ENCODE assay signal across 15 cellular contexts in genomic region chr10:106746888-106747287, GRCh38.
DNase-seq lines count a peak whose midpoint lies in the region; ATAC-seq and TF ChIP-seq lines count a peak whose summit lies in the region.
"Had no signal": no experiment of that assay in that cellular context is flagged by ENCODE, and none has a peak within 500 bp of the region (broad histone marks: within the 10 kb centered on the region; RNA-seq: fewer than 3 reads in every experiment).

No MANE protein-coding gene starts in this region.

- no peak for ATAC-seq in SK-N-SH treated with all-trans-retinoic acid at 6 μM for 48 hours
- no peak for ATAC-seq in HG02870 (IDR thresholded peaks at IDR 0.05; ENCODE audit: unreplicated experiment)
- ATAC-seq: CD8-positive, alpha-beta T cell had no signal

- intact Hi-C loops in cardiac septum (cut with DNase I), result no loop called here

- DNase-seq in NCI-H82 (lab: John Stamatoyannopoulos, UW), result peak; percentile 70
- peak; percentile 31 for DNase-seq in SK-N-DZ (ENCODE audit: low spot score)
- no peak for DNase-seq in cardiac septum (ENCODE audit: low spot score)
- DNase-seq in GOT3 (lab: John Stamatoyannopoulos, UW), result no peak
- DNase-seq in activated effector memory CD4-positive, alpha-beta T cell treated with anti-CD3 and anti-CD28 coated beads, Interleukin-2, amount 50 U/mL, for 16 hours, result no peak
- DNase-seq: 8988T; ACHN; Caco-2; Calu3; CD4-positive, alpha-beta T cell; CD8-positive, alpha-beta T cell; DMS79 treated with DMSO at 0.1 percent for 48 hours; GF-D8 had no signal

TF ChIP-seq in SK-N-SH treated with all-trans-retinoic acid at 6 μM for 48 hours, 23 proteins besides CTCF, POLR2A, EP300 and RAD21:
- no peak for TF ChIP-seq BACH2 (CRISPR knock-in tag; IDR thresholded peaks at IDR 0.05; ENCODE audit: borderline replicate concordance)
- TF ChIP-seq TCF4 (CRISPR knock-in tag; IDR thresholded peaks at IDR 0.05; ENCODE audit: borderline replicate concordance), result 0 out of 2 replicates have a peak, but pooled peaks have one; percentile 18

Comparison
In these comparisons a context has a peak if more than half of its experiments do, and no peak if none do; other contexts are left out.
1. DNase-seq: peak in NCI-H82 (single experiment) and SK-N-DZ (single experiment); none in cardiac septum (single experiment), GOT3 (single experiment) and activated effector memory CD4-positive, alpha-beta T cell treated with anti-CD3 and anti-CD28 coated beads, Interleukin-2, amount 50 U/mL, for 16 hours (single experiment).